In the genomic region with DNA sequence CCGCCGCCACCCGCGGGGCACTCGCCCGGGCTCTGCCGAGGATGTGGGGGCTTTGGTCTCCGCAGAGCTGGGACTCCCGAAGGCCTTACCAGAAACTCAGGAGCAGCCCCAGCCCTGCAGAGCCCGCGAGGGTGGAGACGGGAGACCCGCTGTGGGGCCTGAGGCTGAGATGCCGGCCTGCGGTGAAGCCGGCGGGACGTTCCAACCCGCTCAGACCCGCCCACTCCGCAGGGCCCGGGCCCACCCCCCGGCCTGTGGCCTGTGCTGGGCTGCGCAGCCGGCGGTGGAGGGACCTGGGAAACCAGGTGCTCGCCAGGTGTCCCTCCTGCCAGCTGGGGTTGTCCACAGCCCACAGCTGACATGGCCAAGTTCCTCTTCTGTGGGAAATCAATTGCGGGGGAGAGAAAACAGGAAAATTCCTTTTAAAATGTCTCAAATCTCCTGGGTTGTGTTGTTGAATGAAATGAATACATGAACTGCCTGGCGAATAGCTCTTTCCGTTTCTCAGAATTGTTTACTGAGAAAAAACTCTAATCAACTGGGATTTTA, we compare ENCODE assay signal across 12 cellular contexts. TPM values are rescaled to one million over a fixed set of nuclear protein-coding genes. Genes with fewer than 3 reads are reported as not detected.
A peak's percentile ranks its signal among the peaks of the same experiment; 100 is the strongest.
DNase-seq lines count a peak whose midpoint lies in the region; ATAC-seq, FAIRE-seq and TF ChIP-seq lines count a peak whose summit lies in the region.
"Had no signal": no experiment of that assay in that cellular context is flagged by ENCODE, and none has a peak within 500 bp of the region (broad histone marks: within the 10 kb centered on the region; RNA-seq: fewer than 3 reads in every experiment).

No MANE protein-coding gene starts in this region.

- WGBS in esophagus muscularis mucosa, result 29% methylated on average over 7 of the region's 30 CpGs
- no CpG with 5 or more reads among the region's 30 CpGs for WGBS in mesendoderm (ENCODE audit: extremely low coverage, insufficient coverage, low lambda C conversion rate)

- no peak for TF ChIP-seq POLR2A in esophagus muscularis mucosa (IDR thresholded peaks at IDR 0.05; ENCODE audit: low read depth)
- no peak for TF ChIP-seq POLR2A in GM12891 (IDR thresholded peaks at IDR 0.05; ENCODE audit: low read depth, low read length)

- H3K27ac ChIP-seq in esophagus muscularis mucosa (replicated peaks in 1 of 4), result peak overlapping the region; percentile 71 to 79 (median 72)
- no peak overlapping the region for H3K27ac ChIP-seq in mesendoderm (ENCODE audit: low read depth, low read length)
- H3K27ac ChIP-seq in subcutaneous abdominal adipose tissue (ENCODE audit: low read depth, low read length), result no peak overlapping the region

- H3K36me3 ChIP-seq in esophagus muscularis mucosa (peaks cover 0 to 12% (median 0%) of the 10 kb centered on the region in 4 donors), mesendoderm (ENCODE audit: control insufficient read depth, insufficient read depth, low read length) (no peaks in the 10 kb centered on the region), subcutaneous abdominal adipose tissue (ENCODE audit: control insufficient read depth in 5 of 5, insufficient read depth in 5 of 5, low read length in 5 of 5) (peaks cover 0 to 12% (median 0%) of the 10 kb centered on the region in 5 donors)

- H3K4me1 ChIP-seq in esophagus muscularis mucosa (peaks cover 7 to 18% (median 16%) of the 10 kb centered on the region in 4 donors), mesendoderm (ENCODE audit: control insufficient read depth, low read depth, low read length) (peaks cover 1% of the 10 kb centered on the region), subcutaneous abdominal adipose tissue (ENCODE audit: control insufficient read depth in 5 of 5, insufficient read depth in 5 of 5, low read length in 5 of 5) (peaks cover 0 to 19% (median 13%) of the 10 kb centered on the region in 5 donors)

- H3K4me3 Mint-ChIP-seq in stimulated activated effector memory CD8-positive, alpha-beta T cell treated with anti-CD3 and anti-CD28 coated beads, Interleukin-12 subunit alpha, Interleukin-12 subunit beta, amount 100 ng/mL, for 72 hours, result no peak overlapping the region

- H4K5ac ChIP-seq in mesendoderm (ENCODE audit: low read length), result no peak overlapping the region

- peak overlapping the region; percentile 45 for H3K23ac ChIP-seq in mesendoderm (ENCODE audit: low read length)

- no peak overlapping the region for H2BK15ac ChIP-seq in mesendoderm (replicated peaks; ENCODE audit: low read depth)

- H3K79me1 ChIP-seq in mesendoderm (ENCODE audit: low read length), result no peaks in the 10 kb centered on the region

- FAIRE-seq in GM12891 (lab: Jason Lieb, UNC), result no peak

- H3K9ac ChIP-seq in mesendoderm (ENCODE audit: low read length) (peak overlapping the region; percentile 69), subcutaneous abdominal adipose tissue (ENCODE audit: low read length in 5 of 5) (peak overlapping the region in 2 of 5 donors; percentile 40 to 60)

- H3K27me3 ChIP-seq in esophagus muscularis mucosa (peaks cover 0 to 37% (median 6%) of the 10 kb centered on the region in 4 donors), mesendoderm (ENCODE audit: insufficient read depth, low read length, poor library complexity) (no peaks in the 10 kb centered on the region), subcutaneous abdominal adipose tissue (ENCODE audit: control insufficient read depth in 5 of 5, insufficient read depth in 4 of 5, low read length in 5 of 5) (peaks cover 3 to 27% (median 17%) of the 10 kb centered on the region in 5 donors)

- no peak for TF ChIP-seq EP300 in esophagus muscularis mucosa (IDR thresholded peaks at IDR 0.05)

- no peak overlapping the region for H4K8ac ChIP-seq in mesendoderm (ENCODE audit: low read depth, low read length)

- H3K4me3 ChIP-seq in esophagus muscularis mucosa (peak overlapping the region; percentile 55 to 61 (median 56)), mesendoderm (ENCODE audit: low read length) (no peak overlapping the region), subcutaneous abdominal adipose tissue (ENCODE audit: low read depth in 1 of 5, low read length in 5 of 5) (peak overlapping the region; percentile 45 to 84 (median 67))

- no peaks in the 10 kb centered on the region for H3K4me1 Mint-ChIP-seq in stimulated activated effector memory CD8-positive, alpha-beta T cell treated with anti-CD3 and anti-CD28 coated beads, Interleukin-12 subunit alpha, Interleukin-12 subunit beta, amount 100 ng/mL, for 72 hours

- no peak overlapping the region for H2BK5ac ChIP-seq in mesendoderm (ENCODE audit: low read length)

- H3K18ac ChIP-seq in mesendoderm (ENCODE audit: low read length), result peak overlapping the region; percentile 18

- no peak for TF ChIP-seq CTCF in esophagus muscularis mucosa (IDR thresholded peaks at IDR 0.05)

- H3K4ac ChIP-seq in mesendoderm (ENCODE audit: low read depth, low read length), result no peak overlapping the region

- H3K9me3 ChIP-seq in esophagus muscularis mucosa, result no peaks in the 10 kb centered on the region
- H3K9me3 ChIP-seq in subcutaneous abdominal adipose tissue (ENCODE audit: control insufficient read depth in 5 of 5, low read length in 5 of 5), result peaks cover 0 to 1% (median 0%) of the 10 kb centered on the region in 5 donors

- no peaks in the 10 kb centered on the region for H3K79me2 ChIP-seq in mesendoderm (ENCODE audit: control insufficient read depth, insufficient read depth, low read length)

- intact Hi-C loops in esophagus muscularis mucosa (cut with DNase I), result no loop called here

- H3K56ac ChIP-seq in mesendoderm (ENCODE audit: low read length), result peak overlapping the region; percentile 87

- no peak for ATAC-seq in stimulated activated effector memory CD8-positive, alpha-beta T cell treated with anti-CD3 and anti-CD28 coated beads, Interleukin-12 subunit alpha, Interleukin-12 subunit beta, amount 100 ng/mL, for 72 hours

- H3K27ac Mint-ChIP-seq in stimulated activated effector memory CD8-positive, alpha-beta T cell treated with anti-CD3 and anti-CD28 coated beads, Interleukin-12 subunit alpha, Interleukin-12 subunit beta, amount 100 ng/mL, for 72 hours, result no peak overlapping the region

- peak overlapping the region; percentile 63 for H3K4me2 ChIP-seq in mesendoderm (ENCODE audit: low read length)

- H2BK120ac ChIP-seq in mesendoderm (ENCODE audit: low read depth, low read length), result no peak overlapping the region

- H3K36me3 Mint-ChIP-seq in stimulated activated effector memory CD8-positive, alpha-beta T cell treated with anti-CD3 and anti-CD28 coated beads, Interleukin-12 subunit alpha, Interleukin-12 subunit beta, amount 100 ng/mL, for 72 hours, result no peaks in the 10 kb centered on the region

- DNase-seq in NAMALWA (ENCODE audit: low spot score) (peak; percentile 32), esophagus muscularis mucosa (ENCODE audit: extremely low spot score) (no peak), mesendoderm (peak; percentile 61), KG1 (lab: John Stamatoyannopoulos, UW) (no peak), GM12891 (ENCODE audit: insufficient read length, low spot score) (no peak)
- DNase-seq in stimulated activated effector memory CD8-positive, alpha-beta T cell treated with anti-CD3 and anti-CD28 coated beads, Interleukin-12 subunit alpha, Interleukin-12 subunit beta, amount 100 ng/mL, for 72 hours (ENCODE audit: low spot score in 2 of 2), result no peak
- no peak for DNase-seq in activated CD4-positive, alpha-beta T cell treated with anti-CD3 and anti-CD28 coated beads for 4 hours
- DNase-seq: activated CD4-positive, alpha-beta T cell treated with anti-CD3 and anti-CD28 coated beads, Interleukin-2, amount 50 U/mL, for 48 hours; amniotic stem cell; DND-41 had no signal

- no peak overlapping the region for H2AK5ac ChIP-seq in mesendoderm (ENCODE audit: low read length)

- no peaks in the 10 kb centered on the region for H3K9me3 Mint-ChIP-seq in stimulated activated effector memory CD8-positive, alpha-beta T cell treated with anti-CD3 and anti-CD28 coated beads, Interleukin-12 subunit alpha, Interleukin-12 subunit beta, amount 100 ng/mL, for 72 hours

TF ChIP-seq in GM12891, 5 proteins besides CTCF, POLR2A, EP300 and RAD21:
- TF ChIP-seq POU2F2 (IDR thresholded peaks at IDR 0.05; ENCODE audit: low read depth, low read length) (no peak), SPI1 (IDR thresholded peaks at IDR 0.05; ENCODE audit: low read depth, low read length) (no peak), TAF1 (IDR thresholded peaks at IDR 0.05; ENCODE audit: low read depth, low read length) (no peak), POLR2AphosphoS5 (IDR thresholded peaks at IDR 0.05; ENCODE audit: low read depth, low read length) (no peak)

RNA-seq across cellular contexts. Expression of a gene that starts 48.9 kb away (rescaled TPM):
- not detected for total RNA-seq in esophagus muscularis mucosa
- 0.51 TPM for polyA plus RNA-seq in mesendoderm (2013, experiment 1 of 2)
- polyA plus RNA-seq in mesendoderm (2013, experiment 2 of 2), result 0.48 TPM
- polyA plus RNA-seq in GM12891 (2012; ENCODE audit: low read depth, missing spikeins), result not detected
- total RNA-seq: RPMI7951 had no signal

Comparison
In these comparisons a context has a peak if more than half of its experiments do, and no peak if none do; other contexts are left out.
1. DNase-seq: peak in NAMALWA (single experiment) and mesendoderm (single experiment); none in esophagus muscularis mucosa (single experiment), KG1 (single experiment), stimulated activated effector memory CD8-positive, alpha-beta T cell treated with anti-CD3 and anti-CD28 coated beads, Interleukin-12 subunit alpha, Interleukin-12 subunit beta, amount 100 ng/mL, for 72 hours (0 of 2), GM12891 (single experiment) and activated CD4-positive, alpha-beta T cell treated with anti-CD3 and anti-CD28 coated beads for 4 hours (0 of 2).
2. H3K27ac ChIP-seq: peak in esophagus muscularis mucosa (4 of 4); none in mesendoderm (single experiment) and subcutaneous abdominal adipose tissue (single experiment).